In the genomic region with DNA sequence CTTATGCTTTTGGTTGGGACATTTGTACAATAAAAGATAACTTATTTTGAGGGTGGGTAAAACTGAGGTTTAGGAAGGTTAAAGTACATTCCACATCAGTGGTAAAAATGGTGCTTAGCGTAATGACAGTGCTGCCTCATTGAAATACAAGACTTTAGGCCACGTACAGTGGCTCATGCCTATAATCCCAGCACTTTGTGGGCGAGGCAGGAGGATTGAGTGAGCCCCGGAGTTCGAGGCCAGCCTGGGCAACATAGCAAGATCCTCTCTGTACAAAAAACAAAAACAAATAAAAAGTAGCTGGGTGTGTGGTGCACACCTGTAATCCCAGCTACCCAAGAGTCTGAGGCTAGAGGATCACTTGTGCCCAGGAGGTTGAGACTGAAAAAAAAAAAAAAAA, we compare ENCODE assay signal across 1 cellular context.
TF ChIP-seq lines count a peak whose summit lies in the region.

No MANE protein-coding gene starts in this region.

TF ChIP-seq in WTC11, 78 proteins besides CTCF, POLR2A, EP300 and RAD21:
- TF ChIP-seq, protein P1, sequence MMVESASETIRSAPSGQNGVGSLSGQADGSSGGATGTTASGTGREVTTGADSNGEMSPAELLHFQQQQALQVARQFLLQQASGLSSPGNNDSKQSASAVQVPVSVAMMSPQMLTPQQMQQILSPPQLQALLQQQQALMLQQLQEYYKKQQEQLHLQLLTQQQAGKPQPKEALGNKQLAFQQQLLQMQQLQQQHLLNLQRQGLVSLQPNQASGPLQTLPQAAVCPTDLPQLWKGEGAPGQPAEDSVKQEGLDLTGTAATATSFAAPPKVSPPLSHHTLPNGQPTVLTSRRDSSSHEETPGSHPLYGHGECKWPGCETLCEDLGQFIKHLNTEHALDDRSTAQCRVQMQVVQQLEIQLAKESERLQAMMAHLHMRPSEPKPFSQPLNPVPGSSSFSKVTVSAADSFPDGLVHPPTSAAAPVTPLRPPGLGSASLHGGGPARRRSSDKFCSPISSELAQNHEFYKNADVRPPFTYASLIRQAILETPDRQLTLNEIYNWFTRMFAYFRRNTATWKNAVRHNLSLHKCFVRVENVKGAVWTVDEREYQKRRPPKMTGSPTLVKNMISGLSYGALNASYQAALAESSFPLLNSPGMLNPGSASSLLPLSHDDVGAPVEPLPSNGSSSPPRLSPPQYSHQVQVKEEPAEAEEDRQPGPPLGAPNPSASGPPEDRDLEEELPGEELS (CRISPR knock-in tag; IDR thresholded peaks at IDR 0.05) = no peak
- TF ChIP-seq ZNF121 (CRISPR knock-in tag; IDR thresholded peaks at IDR 0.05) = peak; percentile 85
